Comparison of ENCODE assay signal across 17 cellular contexts in genomic region chr12:65463082-65463481, GRCh38.
DNase-seq lines count a peak whose midpoint lies in the region; ATAC-seq and TF ChIP-seq lines count a peak whose summit lies in the region.
"Had no signal": no experiment of that assay in that cellular context is flagged by ENCODE, and none has a peak within 500 bp of the region (broad histone marks: within the 10 kb centered on the region; RNA-seq: fewer than 3 reads in every experiment).

No MANE protein-coding gene starts in this region.

- no peak overlapping the region for H3K14ac ChIP-seq in mesenchymal stem cell (ENCODE audit: low read length in 2 of 2)

- H2AFZ ChIP-seq in mesenchymal stem cell (ENCODE audit: low read depth, low read length): no peak overlapping the region

- H3K9ac ChIP-seq in mesenchymal stem cell (ENCODE audit: low read length) (no peak overlapping the region), endodermal cell (ENCODE audit: extremely low read depth, low read length, poor library complexity, severe bottlenecking) (no peak overlapping the region)
- H3K9ac ChIP-seq: BLaER1 had no signal

- H3K27ac ChIP-seq in mesenchymal stem cell (ENCODE audit: low read length, poor library complexity, severe bottlenecking) (peak overlapping the region; percentile 46), endodermal cell (ENCODE audit: low read depth, low read length) (no peak overlapping the region)
- H3K27ac ChIP-seq in CD8-positive, alpha-beta T cell (ENCODE audit: low read depth, low read length): no peak overlapping the region
- H3K27ac ChIP-seq: BLaER1 had no signal

- CTCF ChIA-PET in CD8-positive, alpha-beta T cell (lab: Charles Lee): no interaction called here

- 87% methylated on average over 4 of the region's 9 CpGs for WGBS in mesenchymal stem cell
- WGBS in endodermal cell (ENCODE audit: insufficient coverage in 1 of 2, insufficient read length in 1 of 2), 2 experiments: 71 to 91% methylated on average over 1 to 9 of the region's 9 CpGs

- no peak overlapping the region for H3K23ac ChIP-seq in mesenchymal stem cell (ENCODE audit: low read length in 2 of 2)

- H3K9me3 Mint-ChIP-seq in nephron progenitor cell (no peaks in the 10 kb centered on the region), endodermal cell (no peaks in the 10 kb centered on the region)
- no peaks in the 10 kb centered on the region for H3K9me3 Mint-ChIP-seq in CD8-positive, alpha-beta T cell
- no peaks in the 10 kb centered on the region for H3K9me3 Mint-ChIP-seq in activated T-cell treated with anti-CD3 and anti-CD28 coated beads, Interleukin-2, amount 50 U/mL, for 24 hours

- H3K4me1 Mint-ChIP-seq in nephron progenitor cell (peaks cover 77% of the 10 kb centered on the region), endodermal cell (no peaks in the 10 kb centered on the region)
- H3K4me1 Mint-ChIP-seq in CD8-positive, alpha-beta T cell (ENCODE audit: low read depth): no peaks in the 10 kb centered on the region
- no peaks in the 10 kb centered on the region for H3K4me1 Mint-ChIP-seq in activated T-cell treated with anti-CD3 and anti-CD28 coated beads, Interleukin-2, amount 50 U/mL, for 24 hours (ENCODE audit: low read depth)
- H3K4me1 Mint-ChIP-seq: CD14-positive monocyte; CD4-positive, alpha-beta memory T cell; CD4-positive, CD25-positive, alpha-beta regulatory T cell had no signal

- peaks cover 8 to 22% of the 10 kb centered on the region in 2 experiments for H3K36me3 ChIP-seq in mesenchymal stem cell (ENCODE audit: control insufficient read depth in 1 of 2, insufficient read depth in 2 of 2, low read depth in 1 of 2, low read length in 2 of 2)
- H3K36me3 ChIP-seq in CD8-positive, alpha-beta T cell (ENCODE audit: insufficient read depth, low read length): no peaks in the 10 kb centered on the region
- no peaks in the 10 kb centered on the region for H3K36me3 ChIP-seq in endodermal cell (ENCODE audit: control insufficient read depth, insufficient read depth, low read length)
- H3K36me3 ChIP-seq: BE2C, BLaER1 had no signal

- H3K4me1 ChIP-seq in mesenchymal stem cell (ENCODE audit: control insufficient read depth, insufficient read depth, low read depth, low read length) (peaks cover 12% of the 10 kb centered on the region), endodermal cell (ENCODE audit: control insufficient read depth, insufficient read depth, low read length) (no peaks in the 10 kb centered on the region)
- H3K4me1 ChIP-seq in CD8-positive, alpha-beta T cell (ENCODE audit: insufficient read depth, low read length): no peaks in the 10 kb centered on the region
- H3K4me1 ChIP-seq: BE2C, BLaER1, Caco-2 had no signal

- no peak overlapping the region for H3K4ac ChIP-seq in mesenchymal stem cell (ENCODE audit: low read depth in 1 of 2, low read length in 2 of 2)

- no peak for ATAC-seq in CD8-positive, alpha-beta T cell

- no peak overlapping the region for H3K18ac ChIP-seq in mesenchymal stem cell (ENCODE audit: low read depth in 1 of 2, low read length in 2 of 2)

- peak overlapping the region; percentile 79 for H3K27ac Mint-ChIP-seq in nephron progenitor cell
- H3K27ac Mint-ChIP-seq in CD8-positive, alpha-beta T cell: no peak overlapping the region
- no peak overlapping the region for H3K27ac Mint-ChIP-seq in activated T-cell treated with anti-CD3 and anti-CD28 coated beads, Interleukin-2, amount 50 U/mL, for 24 hours
- H3K27ac Mint-ChIP-seq in endodermal cell: no peak overlapping the region
- H3K27ac Mint-ChIP-seq: CD14-positive monocyte; CD4-positive, alpha-beta memory T cell; CD4-positive, CD25-positive, alpha-beta regulatory T cell had no signal

- no peaks in the 10 kb centered on the region for H3K9me3 ChIP-seq in mesenchymal stem cell (ENCODE audit: control insufficient read depth, low read length)
- H3K9me3 ChIP-seq in CD8-positive, alpha-beta T cell (ENCODE audit: low read length): no peaks in the 10 kb centered on the region
- H3K9me3 ChIP-seq in endodermal cell (ENCODE audit: control insufficient read depth, low read length): no peaks in the 10 kb centered on the region
- H3K9me3 ChIP-seq: BE2C, BLaER1, Caco-2 had no signal

- POLR2A ChIA-PET in CD8-positive, alpha-beta T cell (lab: Charles Lee): no interaction called here

- no peak for TF ChIP-seq CTCF in nephron progenitor cell (IDR thresholded peaks at IDR 0.05)
- no peak for TF ChIP-seq CTCF in CD8-positive, alpha-beta T cell (IDR thresholded peaks at IDR 0.05)
- no peak for TF ChIP-seq CTCF in endodermal cell (conservative IDR thresholded peaks at IDR 0.05)

- no peak overlapping the region for H2BK120ac ChIP-seq in mesenchymal stem cell (ENCODE audit: low read depth, low read length)

- H4K8ac ChIP-seq in mesenchymal stem cell (ENCODE audit: low read length): no peak overlapping the region

- no peak overlapping the region for H3K4me2 ChIP-seq in mesenchymal stem cell (ENCODE audit: low read length, poor library complexity, severe bottlenecking)
- H3K4me2 ChIP-seq: BLaER1 had no signal

- H3K4me3 Mint-ChIP-seq in nephron progenitor cell (no peak overlapping the region), endodermal cell (no peak overlapping the region)
- no peak overlapping the region for H3K4me3 Mint-ChIP-seq in CD8-positive, alpha-beta T cell
- H3K4me3 Mint-ChIP-seq in activated T-cell treated with anti-CD3 and anti-CD28 coated beads, Interleukin-2, amount 50 U/mL, for 24 hours: no peak overlapping the region
- H3K4me3 Mint-ChIP-seq: CD14-positive monocyte; CD4-positive, alpha-beta memory T cell; CD4-positive, CD25-positive, alpha-beta regulatory T cell had no signal

- H3K27me3 Mint-ChIP-seq in nephron progenitor cell (ENCODE audit: low read depth, poor library complexity): no peaks in the 10 kb centered on the region
- H3K27me3 Mint-ChIP-seq in CD8-positive, alpha-beta T cell (ENCODE audit: low read depth): no peaks in the 10 kb centered on the region
- no peaks in the 10 kb centered on the region for H3K27me3 Mint-ChIP-seq in activated T-cell treated with anti-CD3 and anti-CD28 coated beads, Interleukin-2, amount 50 U/mL, for 24 hours
- peaks cover 21% of the 10 kb centered on the region for H3K27me3 Mint-ChIP-seq in endodermal cell (ENCODE audit: insufficient read depth)
- H3K27me3 Mint-ChIP-seq: CD4-positive, alpha-beta memory T cell; CD4-positive, CD25-positive, alpha-beta regulatory T cell had no signal

- H3K79me1 ChIP-seq in mesenchymal stem cell (replicated peaks; ENCODE audit: low read length, poor library complexity, severe bottlenecking): no peaks in the 10 kb centered on the region

- intact Hi-C loops in CD8-positive, alpha-beta T cell (cut with DNase I, micrococcal nuclease): no loop called here

- DNase-seq in mesenchymal stem cell: no peak
- no peak for DNase-seq in nephron progenitor cell
- DNase-seq in CD8-positive, alpha-beta T cell: no peak
- no peak for DNase-seq in activated T-cell treated with anti-CD3 and anti-CD28 coated beads, Interleukin-2, amount 50 U/mL, for 24 hours
- DNase-seq in endodermal cell: no peak
- DNase-seq: 8988T; ACHN; BE2C; C1 segment of cervical spinal cord; Caco-2; Calu3; CD4-positive, alpha-beta memory T cell; CD4-positive, CD25-positive, alpha-beta regulatory T cell; DMS79 treated with DMSO at 0.1 percent for 48 hours; GF-D8 had no signal

- H3K27me3 ChIP-seq in mesenchymal stem cell (ENCODE audit: control insufficient read depth in 1 of 2, insufficient read depth in 1 of 2, low read length in 2 of 2): no peaks in the 10 kb centered on the region
- H3K27me3 ChIP-seq in CD8-positive, alpha-beta T cell (ENCODE audit: insufficient read depth, low read length): no peaks in the 10 kb centered on the region
- peaks cover 6% of the 10 kb centered on the region for H3K27me3 ChIP-seq in endodermal cell (ENCODE audit: control insufficient read depth, insufficient read depth, low read length, poor library complexity, severe bottlenecking)
- H3K27me3 ChIP-seq: BE2C, BLaER1 had no signal

- no peak overlapping the region for H2BK15ac ChIP-seq in mesenchymal stem cell (ENCODE audit: low read depth, poor library complexity, severe bottlenecking)

- H3K36me3 Mint-ChIP-seq in nephron progenitor cell (ENCODE audit: low read depth) (peaks cover 4% of the 10 kb centered on the region), endodermal cell (ENCODE audit: low read depth) (no peaks in the 10 kb centered on the region)
- no peaks in the 10 kb centered on the region for H3K36me3 Mint-ChIP-seq in CD8-positive, alpha-beta T cell
- no peaks in the 10 kb centered on the region for H3K36me3 Mint-ChIP-seq in activated T-cell treated with anti-CD3 and anti-CD28 coated beads, Interleukin-2, amount 50 U/mL, for 24 hours (ENCODE audit: low read depth)
- H3K36me3 Mint-ChIP-seq: CD4-positive, alpha-beta memory T cell; CD4-positive, CD25-positive, alpha-beta regulatory T cell had no signal

- H2BK5ac ChIP-seq in mesenchymal stem cell (ENCODE audit: low read depth, low read length, poor library complexity, severe bottlenecking): no peak overlapping the region

- H3K4me3 ChIP-seq in mesenchymal stem cell (ENCODE audit: insufficient read depth in 1 of 2, low read depth in 1 of 2, low read length in 2 of 2) (no peak overlapping the region), endodermal cell (ENCODE audit: low read length) (no peak overlapping the region)
- no peak overlapping the region for H3K4me3 ChIP-seq in CD8-positive, alpha-beta T cell (ENCODE audit: low read depth, low read length)
- H3K4me3 ChIP-seq: BLaER1 had no signal

- no peak overlapping the region for H4K91ac ChIP-seq in mesenchymal stem cell (ENCODE audit: low read length)

- H2BK12ac ChIP-seq in mesenchymal stem cell (ENCODE audit: low read length in 2 of 2): no peak overlapping the region

- H2AK5ac ChIP-seq in mesenchymal stem cell (ENCODE audit: low read length, severe bottlenecking): peak overlapping the region; percentile 98
